In genomic region chr13:48231948-48232347, GRCh38 we compare ENCODE assay signal across 9 cellular contexts. TPM values are rescaled to one million over a fixed set of nuclear protein-coding genes. Genes with fewer than 3 reads are reported as not detected.
DNase-seq lines count a peak whose midpoint lies in the region; ATAC-seq and TF ChIP-seq lines count a peak whose summit lies in the region.
"Had no signal": no experiment of that assay in that cellular context is flagged by ENCODE, and none has a peak within 500 bp of the region (broad histone marks: within the 10 kb centered on the region; RNA-seq: fewer than 3 reads in every experiment).

No MANE protein-coding gene starts in this region.

- H3K4ac ChIP-seq in mesenchymal stem cell (ENCODE audit: low read depth in 1 of 2, low read length in 2 of 2): no peak overlapping the region

- no peak overlapping the region for H3K4me3 ChIP-seq in adrenal gland
- peak overlapping the region in 1 of 2 experiments; percentile 83 for H3K4me3 ChIP-seq in mesenchymal stem cell (ENCODE audit: insufficient read depth in 1 of 2, low read depth in 1 of 2, low read length in 2 of 2)
- H3K4me3 ChIP-seq in thyroid gland (replicated peaks in 1 of 3): no peak overlapping the region

- H2AFZ ChIP-seq in mesenchymal stem cell (ENCODE audit: low read depth, low read length): no peak overlapping the region

- H2BK12ac ChIP-seq in mesenchymal stem cell (ENCODE audit: low read length in 2 of 2): no peak overlapping the region

- H3K36me3 ChIP-seq in adrenal gland (replicated peaks in 1 of 2) (no peaks in the 10 kb centered on the region), mesenchymal stem cell (ENCODE audit: control insufficient read depth in 1 of 2, insufficient read depth in 2 of 2, low read depth in 1 of 2, low read length in 2 of 2) (peaks cover 0 to 10% of the 10 kb centered on the region in 2 experiments), thyroid gland (no peaks in the 10 kb centered on the region)

- H3K9ac ChIP-seq in mesenchymal stem cell (ENCODE audit: low read length): peak overlapping the region; percentile 98

- H3K4me1 Mint-ChIP-seq in activated CD8-positive, alpha-beta memory T cell treated with anti-CD3 and anti-CD28 coated beads, Interleukin-2, amount 10 ng/mL, durations not matched to agents 7 days and 5 days: peaks cover 32% of the 10 kb centered on the region

- H3K23ac ChIP-seq in mesenchymal stem cell (ENCODE audit: low read length in 2 of 2): no peak overlapping the region

- H3K36me3 Mint-ChIP-seq in activated CD8-positive, alpha-beta memory T cell treated with anti-CD3 and anti-CD28 coated beads, Interleukin-2, amount 10 ng/mL, durations not matched to agents 7 days and 5 days: peaks cover 17% of the 10 kb centered on the region

- ATAC-seq in activated CD8-positive, alpha-beta memory T cell treated with anti-CD3 and anti-CD28 coated beads, Interleukin-2, amount 10 ng/mL, durations not matched to agents 7 days and 5 days: no peak
- no peak for ATAC-seq in GM21526 (IDR thresholded peaks at IDR 0.05; ENCODE audit: low FRiP score, unreplicated experiment)

- H3K4me1 ChIP-seq in adrenal gland (replicated peaks in 1 of 2) (peaks cover 33 to 36% of the 10 kb centered on the region in 2 donors), mesenchymal stem cell (ENCODE audit: control insufficient read depth, insufficient read depth, low read depth, low read length) (peaks cover 7% of the 10 kb centered on the region), thyroid gland (peaks cover 3 to 16% of the 10 kb centered on the region in 2 donors)

- DNase-seq in activated CD8-positive, alpha-beta memory T cell treated with anti-CD3 and anti-CD28 coated beads, Interleukin-2, amount 10 ng/mL, durations not matched to agents 7 days and 5 days: no peak
- no peak for DNase-seq in activated CD8-positive, alpha-beta memory T cell treated with anti-CD3 and anti-CD28 coated beads, Interleukin-2, amount 50 U/mL, for 4 hours
- DNase-seq in adrenal gland (no peak), mesenchymal stem cell (no peak), thyroid gland (no peak), NCI-H2196 treated with DMSO at 0.1 percent for 48 hours (lab: John Stamatoyannopoulos, UW; ENCODE audit: unreplicated experiment) (no peak), hypothalamus (lab: John Stamatoyannopoulos, UW) (no peak)

- no peaks in the 10 kb centered on the region for H3K9me3 Mint-ChIP-seq in activated CD8-positive, alpha-beta memory T cell treated with anti-CD3 and anti-CD28 coated beads, Interleukin-2, amount 10 ng/mL, durations not matched to agents 7 days and 5 days (ENCODE audit: low read depth)

- TF ChIP-seq POLR2A in adrenal gland (IDR thresholded peaks at IDR 0.05) (no peak), thyroid gland (IDR thresholded peaks at IDR 0.05) (no peak)

- H2BK120ac ChIP-seq in mesenchymal stem cell (ENCODE audit: low read depth, low read length): no peak overlapping the region

- H2BK15ac ChIP-seq in mesenchymal stem cell (ENCODE audit: low read depth, poor library complexity, severe bottlenecking): no peak overlapping the region

- TF ChIP-seq CTCF in adrenal gland (IDR thresholded peaks at IDR 0.05): no peak
- TF ChIP-seq CTCF in thyroid gland (IDR thresholded peaks at IDR 0.05): no peak

- no peak overlapping the region for H3K14ac ChIP-seq in mesenchymal stem cell (ENCODE audit: low read length in 2 of 2)

- H3K27me3 ChIP-seq in adrenal gland (no peaks in the 10 kb centered on the region), mesenchymal stem cell (ENCODE audit: control insufficient read depth in 1 of 2, insufficient read depth in 1 of 2, low read length in 2 of 2) (no peaks in the 10 kb centered on the region), thyroid gland (no peaks in the 10 kb centered on the region)
- H3K27me3 ChIP-seq: foreskin keratinocyte had no signal

- H3K9me3 ChIP-seq in adrenal gland (replicated peaks in 1 of 3): no peaks in the 10 kb centered on the region
- no peaks in the 10 kb centered on the region for H3K9me3 ChIP-seq in mesenchymal stem cell (ENCODE audit: control insufficient read depth, low read length)
- no peaks in the 10 kb centered on the region for H3K9me3 ChIP-seq in thyroid gland

- no peak overlapping the region for H4K8ac ChIP-seq in mesenchymal stem cell (ENCODE audit: low read length)

- peak overlapping the region; percentile 92 for H3K4me3 Mint-ChIP-seq in activated CD8-positive, alpha-beta memory T cell treated with anti-CD3 and anti-CD28 coated beads, Interleukin-2, amount 10 ng/mL, durations not matched to agents 7 days and 5 days

- intact Hi-C loops in adrenal gland (cut with DNase I) (loop anchor here in 1 of 2 donors (10.0 kb wide), 1 partner anchor 107 kb away; no protein-coding TSS in a partner anchor), thyroid gland (cut with DNase I) (loop anchor here (10.0 kb wide), 1 partner anchor 353 kb away; no protein-coding TSS in a partner anchor)

- peak overlapping the region in 4 of 5 donors; percentile 94 to 100 (median 100) for H3K27ac ChIP-seq in adrenal gland
- H3K27ac ChIP-seq in mesenchymal stem cell (ENCODE audit: low read length, poor library complexity, severe bottlenecking): peak overlapping the region; percentile 20
- peak overlapping the region; percentile 99 to 100 (median 100) for H3K27ac ChIP-seq in thyroid gland

- H3K18ac ChIP-seq in mesenchymal stem cell (ENCODE audit: low read depth in 1 of 2, low read length in 2 of 2): no peak overlapping the region

- no peak overlapping the region for H3K4me2 ChIP-seq in mesenchymal stem cell (ENCODE audit: low read length, poor library complexity, severe bottlenecking)

- H3K27ac Mint-ChIP-seq in activated CD8-positive, alpha-beta memory T cell treated with anti-CD3 and anti-CD28 coated beads, Interleukin-2, amount 10 ng/mL, durations not matched to agents 7 days and 5 days: peak overlapping the region; percentile 22

- H2BK5ac ChIP-seq in mesenchymal stem cell (ENCODE audit: low read depth, low read length, poor library complexity, severe bottlenecking): peak overlapping the region; percentile 48

- H3K27me3 Mint-ChIP-seq in activated CD8-positive, alpha-beta memory T cell treated with anti-CD3 and anti-CD28 coated beads, Interleukin-2, amount 10 ng/mL, durations not matched to agents 7 days and 5 days: peaks cover 30% of the 10 kb centered on the region

- peak overlapping the region; percentile 28 for H2AK5ac ChIP-seq in mesenchymal stem cell (ENCODE audit: low read length, severe bottlenecking)

- no peak overlapping the region for H4K91ac ChIP-seq in mesenchymal stem cell (ENCODE audit: low read length)

- CTCF ChIA-PET in activated CD8-positive, alpha-beta memory T cell treated with anti-CD3 and anti-CD28 coated beads, Interleukin-2, amount 10 ng/mL, durations not matched to agents 7 days and 5 days (lab: Charles Lee): interaction anchor here (1.0 to 2.7 kb wide), 17 partner anchors 11 to 342 kb away, joined by 3 to 23 read pairs (median 4); partner anchors contain the start of gene MED4

- H3K79me1 ChIP-seq in mesenchymal stem cell (replicated peaks; ENCODE audit: low read length, poor library complexity, severe bottlenecking): peaks cover 4% of the 10 kb centered on the region

RNA-seq across cellular contexts. Expression of gene ITM2B, which starts 1.1 kb away (rescaled TPM):
- 100 to 1,000 TPM; 163 to 197 TPM for total RNA-seq in activated CD8-positive, alpha-beta memory T cell treated with anti-CD3 and anti-CD28 coated beads, Interleukin-2, amount 10 ng/mL, durations not matched to agents 7 days and 5 days
- total RNA-seq in adrenal gland (100 to 1,000 TPM; 582 to 935 (median 789) TPM), thyroid gland (100 to 1,000 TPM; 550 to 716 (median 624) TPM)
- polyA plus RNA-seq in adrenal gland: 1,000 to 10,000 TPM in 1 of 3 donors, 100 to 1,000 TPM in 2; 229 to 1,235 (median 504) TPM
- 356 TPM for polyA plus RNA-seq in mesenchymal stem cell (2013, experiment 1 of 2)
- 375 TPM for polyA plus RNA-seq in mesenchymal stem cell (2013, experiment 2 of 2)

Comparison
In these comparisons a context has a peak if more than half of its experiments do, and no peak if none do; other contexts are left out.
1. H3K27ac ChIP-seq: peak in every context shown above with its lines; median percentile 100 in thyroid gland; 100 in adrenal gland; 20 in mesenchymal stem cell.